8 cellular contexts compared by ENCODE assay signal in the genomic region with DNA sequence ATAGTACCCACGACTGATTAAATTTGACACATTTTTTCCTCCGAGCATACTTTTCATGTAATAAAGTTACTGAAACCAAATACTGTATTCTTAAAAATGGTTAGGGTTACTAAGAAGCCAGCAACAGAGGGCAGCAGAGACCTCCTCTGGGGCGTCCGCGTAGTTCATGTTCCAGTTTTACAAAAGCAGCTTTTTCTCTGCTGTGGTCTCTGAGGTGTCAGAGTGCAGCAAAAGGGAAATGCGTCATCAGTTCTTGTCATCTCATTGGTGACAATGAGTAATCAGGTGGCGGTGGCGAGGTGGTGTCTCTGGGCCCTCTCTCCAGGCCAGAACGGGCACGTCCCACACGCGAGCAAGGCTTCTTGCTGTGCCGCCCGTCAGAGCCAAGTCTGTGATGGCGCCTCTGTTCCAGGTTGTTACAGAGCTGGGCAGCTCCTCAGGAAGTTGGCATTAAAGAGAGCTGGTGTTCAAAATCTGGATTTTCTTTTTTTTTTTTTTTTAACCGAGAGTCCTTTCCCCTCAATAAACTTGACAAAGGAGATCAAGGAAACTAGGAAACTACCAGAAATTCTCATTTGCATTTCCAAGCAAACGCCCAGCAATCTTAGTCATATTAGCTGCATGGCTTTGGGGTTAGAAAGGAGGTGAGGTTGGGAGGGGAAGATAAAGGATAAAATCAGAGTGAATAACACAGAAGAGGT.
DNase-seq lines count a peak whose midpoint lies in the region; ATAC-seq and TF ChIP-seq lines count a peak whose summit lies in the region.

No MANE protein-coding gene starts in this region.

- no peaks in the 10 kb centered on the region for H3K27me3 ChIP-seq in mammary epithelial cell (ENCODE audit: insufficient read depth, low read length)

- H2AFZ ChIP-seq in mammary epithelial cell (ENCODE audit: low read depth, low read length): peak overlapping the region; percentile 84

- peaks cover 9% of the 10 kb centered on the region for H3K4me1 ChIP-seq in mammary epithelial cell (ENCODE audit: insufficient read depth, low read length)

- H3K27ac ChIP-seq in VCaP (peak overlapping the region; percentile 67), mammary epithelial cell (ENCODE audit: insufficient read depth, low read depth, low read length) (peak overlapping the region; percentile 59), skin epidermis (peak overlapping the region in 20 of 21 experiments; percentile 63 to 90 (median 76))

- H3K9me3 ChIP-seq in mammary epithelial cell (replicated peaks; ENCODE audit: insufficient read depth, low read length): no peaks in the 10 kb centered on the region

- CTCF ChIA-PET in AG04449 (lab: Yijun Ruan, JAX): interaction anchor here (0.6 to 16.4 kb wide), 44 partner anchors 9 to 740 kb away, joined by 3 to 323 read pairs (median 4); a partner anchor contains a TSS
- CTCF ChIA-PET in mammary epithelial cell (lab: Charles Lee; ENCODE audit: low non-redundant PET): interaction anchor here (0.6 to 1.0 kb wide), 8 partner anchors 19 to 519 kb away, joined by 3 to 17 read pairs (median 4); a partner anchor contains a TSS

- POLR2A ChIA-PET in AG04449 (lab: Yijun Ruan, JAX): interaction anchor here (0.6 to 1.8 kb wide), 6 partner anchors 17 to 176 kb away, joined by 3 to 5 read pairs (median 3); a partner anchor contains a TSS

- H3K36me3 ChIP-seq in mammary epithelial cell (ENCODE audit: insufficient read depth, low read length): no peaks in the 10 kb centered on the region

- ATAC-seq in GM18868 (IDR thresholded peaks at IDR 0.05; ENCODE audit: unreplicated experiment) (peak; percentile 99), HG03103 (IDR thresholded peaks at IDR 0.05; ENCODE audit: low read depth, unreplicated experiment) (peak; percentile 97)

- BruUV-seq in mammary epithelial cell (replicated peaks; lab: Mats Ljungman, UMichigan): TSS peak; percentile 89

- dilution Hi-C loops in mammary epithelial cell (cut with HindIII; ENCODE audit: low sequenced_read_pairs): no loop called here

- peak overlapping the region; percentile 49 for H3K9ac ChIP-seq in mammary epithelial cell (ENCODE audit: insufficient read depth, low read length)

- no peaks in the 10 kb centered on the region for H3K79me2 ChIP-seq in mammary epithelial cell (ENCODE audit: insufficient read depth, low read length)

- peak; percentile 74 for TF ChIP-seq CTCF in AG04449 (IDR thresholded peaks at IDR 0.05; ENCODE audit: insufficient read depth, low read length, missing control alignments)
- TF ChIP-seq CTCF in VCaP (conservative IDR thresholded peaks at IDR 0.05): peak; percentile 89
- TF ChIP-seq CTCF in mammary epithelial cell (conservative IDR thresholded peaks at IDR 0.05 in 1 of 2, IDR thresholded peaks at IDR 0.05 in 1 of 2; ENCODE audit: extremely low read depth in 1 of 2, insufficient read depth in 1 of 2, low read depth in 1 of 2, low read length in 2 of 2): peak; percentile 84 to 91

- peak overlapping the region; percentile 83 for H3K4me2 ChIP-seq in mammary epithelial cell (ENCODE audit: insufficient read depth, low read depth, low read length)

- intact Hi-C loops in mammary epithelial cell (cut with micrococcal nuclease): loop anchor here (1.0 to 2.0 kb wide), 10 partner anchors 22 to 519 kb away; a partner anchor contains a TSS

- H3K4me3 ChIP-seq in AG04449 (ENCODE audit: low read depth, low read length): peak overlapping the region; percentile 54
- peak overlapping the region; percentile 34 for H3K4me3 ChIP-seq in mammary epithelial cell (replicated peaks in 1 of 3; ENCODE audit: insufficient read depth in 1 of 3, low read depth in 2 of 3, low read length in 3 of 3)
- H3K4me3 ChIP-seq in skin epidermis: peak overlapping the region in 6 of 7 experiments; percentile 3 to 23 (median 14)

- DNase-seq in AG04449 (ENCODE audit: low read depth, low spot score) (peak; percentile 82), NCI-H2171 treated with DMSO at 0.1 percent for 48 hours (lab: John Stamatoyannopoulos, UW) (peak; percentile 95), mammary epithelial cell (peak; percentile 89), iPS-NIHi11 (ENCODE audit: low spot score) (peak; percentile 75)

- in situ Hi-C loops in mammary epithelial cell (cut with MboI; ENCODE audit: low sequenced_read_pairs in 2 of 2): loop anchor here (10.0 to 25.0 kb wide), 2 partner anchors 102 to 474 kb away; a partner anchor contains a TSS

- 4% methylated on average over 17 of the region's 17 CpGs for WGBS in mammary epithelial cell (ENCODE audit: low coverage, missing lambda C conversion rate)

- H4K20me1 ChIP-seq in mammary epithelial cell (ENCODE audit: insufficient read depth, low read length): no peaks in the 10 kb centered on the region

Comparison
In these comparisons a context has a peak if more than half of its experiments do, and no peak if none do; other contexts are left out.
1. Peak in every context shown above with its lines: DNase-seq, ATAC-seq, H3K4me3 ChIP-seq and H3K27ac ChIP-seq.